In genomic region chr11:13405220-13405619, GRCh38 we compare ENCODE assay signal across 27 cellular contexts.
"Had no signal": no experiment of that assay in that cellular context is flagged by ENCODE, and none has a peak within 500 bp of the region (broad histone marks: within the 10 kb centered on the region; RNA-seq: fewer than 3 reads in every experiment).

No MANE protein-coding gene starts in this region.

- FAIRE-seq: endometrium, kidney had no signal

- DNase-seq: dermis blood vessel endothelial cell; dorsolateral prefrontal cortex; effector CD4-positive, alpha-beta T cell; effector memory CD4-positive, alpha-beta T cell; erythroblast; esophagus squamous epithelium; foreskin fibroblast; foreskin melanocyte; gastrocnemius medialis; glutamatergic neuron; head of caudate nucleus; heart right ventricle; hypothalamus; immature natural killer cell; islet precursor cell; kidney; kidney glomerular epithelial cell; left lung; left ventricle myocardium superior; lower lobe of right lung; mesenchymal stem cell; naive B cell had no signal

- H3K4me3 ChIP-seq: coronary artery, dorsolateral prefrontal cortex, esophagus squamous epithelium, gastrocnemius medialis, heart right ventricle, hepatocyte, left lung, lower lobe of right lung had no signal

- H3K27me3 ChIP-seq: dorsolateral prefrontal cortex, esophagus squamous epithelium, gastrocnemius medialis, heart right ventricle, hepatocyte, left lung had no signal

- H3K27ac ChIP-seq: coronary artery, epithelial cell of prostate, esophagus squamous epithelium, gastrocnemius medialis, heart right ventricle, hepatocyte, left lung, lower lobe of right lung had no signal

- H3K9me3 ChIP-seq: esophagus squamous epithelium, gastrocnemius medialis, left lung, lower lobe of right lung had no signal

- ATAC-seq: esophagus mucosa, gastrocnemius medialis, heart right ventricle, left lung, left ventricle myocardium superior, lower lobe of right lung had no signal

- H3K4me1 ChIP-seq: esophagus squamous epithelium, gastrocnemius medialis, heart right ventricle, left lung, lower lobe of right lung had no signal
